In genomic region chr6:169921853-169922779, GRCh38 we compare ENCODE assay signal across 1 cellular context.
TF ChIP-seq lines count a peak whose summit lies in the region.

No MANE protein-coding gene starts in this region.

TF ChIP-seq in HepG2, 621 proteins besides CTCF, POLR2A, EP300 and RAD21 (continued from another document and continues in another):
- TF ChIP-seq ZNF318 (CRISPR knock-in tag; IDR thresholded peaks at IDR 0.05) (no peak), IRF2 (CRISPR knock-in tag; IDR thresholded peaks at IDR 0.05) (0 out of 2 replicates have a peak, but pooled peaks have one; percentile 32), ZNF777 (CRISPR knock-in tag; IDR thresholded peaks at IDR 0.05) (peak; percentile 76), SOX6 (IDR thresholded peaks at IDR 0.05) (no peak), SOX6 (CRISPR knock-in tag; IDR thresholded peaks at IDR 0.05) (peak; percentile 76), E2F2 (CRISPR knock-in tag; IDR thresholded peaks at IDR 0.05; ENCODE audit: borderline replicate concordance) (no peak), ZBTB8A (CRISPR knock-in tag; IDR thresholded peaks at IDR 0.05; ENCODE audit: borderline replicate concordance, low read depth) (no peak), RBM22 (optimal IDR thresholded peaks at IDR 0.05; ENCODE audit: low read length) (no peak), MTF2 (CRISPR knock-in tag; IDR thresholded peaks at IDR 0.05; ENCODE audit: borderline replicate concordance) (no peak), ZNF24 (IDR thresholded peaks at IDR 0.05) (no peak), POLR2G (IDR thresholded peaks at IDR 0.05; ENCODE audit: low read depth, low read length) (peak; percentile 49; the same call in 1 of the 2 replicates), NR1H2 (CRISPR knock-in tag; IDR thresholded peaks at IDR 0.05; ENCODE audit: borderline replicate concordance, low read depth) (no peak), YEATS2 (CRISPR knock-in tag; IDR thresholded peaks at IDR 0.05; ENCODE audit: borderline replicate concordance) (peak; percentile 15; the same call in 1 of the 2 replicates), PLSCR1 (CRISPR knock-in tag; IDR thresholded peaks at IDR 0.05; ENCODE audit: borderline replicate concordance) (no peak), STAG1 (CRISPR knock-in tag; IDR thresholded peaks at IDR 0.05) (no peak), IRF1 (CRISPR knock-in tag; IDR thresholded peaks at IDR 0.05; ENCODE audit: low read depth) (no peak), HNF4A (CRISPR knock-in tag; IDR thresholded peaks at IDR 0.05) (peak; percentile 69), XRCC5 (optimal IDR thresholded peaks at IDR 0.05; ENCODE audit: low read length) (peak; percentile 52), FOXK1 (CRISPR knock-in tag; IDR thresholded peaks at IDR 0.05; ENCODE audit: borderline replicate concordance, low read depth) (peak; percentile 40; the same call in 1 of the 2 replicates), FOXO1 (CRISPR knock-in tag; IDR thresholded peaks at IDR 0.05) (no peak), ZFAT (CRISPR knock-in tag; conservative IDR thresholded peaks at IDR 0.05) (no peak), PAXIP1 (CRISPR knock-in tag; conservative IDR thresholded peaks at IDR 0.05) (peak; percentile 89), THAP11 (CRISPR knock-in tag; IDR thresholded peaks at IDR 0.05) (0 out of 2 replicates have a peak, but pooled peaks have one; percentile 17), BHLHE40 (IDR thresholded peaks at IDR 0.05; ENCODE audit: low read length) (no peak), STAT5B (CRISPR knock-in tag; IDR thresholded peaks at IDR 0.05) (no peak), HNF4G (IDR thresholded peaks at IDR 0.05; ENCODE audit: borderline replicate concordance, low read depth, low read length) (no peak), HNF4G (CRISPR knock-in tag; IDR thresholded peaks at IDR 0.05; ENCODE audit: borderline replicate concordance, low read depth) (no peak), ZNF766 (CRISPR knock-in tag; IDR thresholded peaks at IDR 0.05; ENCODE audit: borderline replicate concordance) (peak; percentile 40; the same call in 1 of the 2 replicates), KLF12 (CRISPR knock-in tag; IDR thresholded peaks at IDR 0.05; ENCODE audit: borderline replicate concordance) (peak; percentile 58; the same call in 1 of the 2 replicates), NFIC (IDR thresholded peaks at IDR 0.05; ENCODE audit: low read length) (no peak), PHF21A (CRISPR knock-in tag; IDR thresholded peaks at IDR 0.05) (peak; percentile 34; the same call in 1 of the 2 replicates), CHD2 (IDR thresholded peaks at IDR 0.05; ENCODE audit: low read depth, low read length) (no peak), ONECUT2 (CRISPR knock-in tag; IDR thresholded peaks at IDR 0.05) (no peak), SIN3B (IDR thresholded peaks at IDR 0.05; ENCODE audit: low read length) (no peak), ZNF513 (CRISPR knock-in tag; conservative IDR thresholded peaks at IDR 0.05) (no peak), ZNF574 (CRISPR knock-in tag; IDR thresholded peaks at IDR 0.05) (peak; percentile 65; the same call in 1 of the 2 replicates), MEIS2 (CRISPR knock-in tag; IDR thresholded peaks at IDR 0.05) (peak; percentile 42; the same call in 1 of the 2 replicates), RBFOX2 (IDR thresholded peaks at IDR 0.05; ENCODE audit: low read depth, low read length) (0 out of 2 replicates have a peak, but pooled peaks have one; percentile 32)
